8 cellular contexts compared by ENCODE assay signal in genomic region chr6:63573140-63573898, GRCh38. TPM values are rescaled to one million over a fixed set of nuclear protein-coding genes. Genes with fewer than 3 reads are reported as not detected.
A peak's percentile ranks its signal among the peaks of the same experiment; 100 is the strongest.
DNase-seq lines count a peak whose midpoint lies in the region; ATAC-seq and TF ChIP-seq lines count a peak whose summit lies in the region.

No MANE protein-coding gene starts in this region.

- peaks cover 31% of the 10 kb centered on the region for H3K27me3 ChIP-seq in endodermal cell (ENCODE audit: control insufficient read depth, insufficient read depth, low read length, poor library complexity, severe bottlenecking)

- peak overlapping the region; percentile 96 for H3K9ac ChIP-seq in endodermal cell (ENCODE audit: extremely low read depth, low read length, poor library complexity, severe bottlenecking)

- peaks cover 21% of the 10 kb centered on the region for H3K4me1 Mint-ChIP-seq in endodermal cell
- H3K4me1 Mint-ChIP-seq in mesothelial cell of epicardium = peaks cover 38% of the 10 kb centered on the region

- H3K36me3 ChIP-seq in endodermal cell (ENCODE audit: control insufficient read depth, insufficient read depth, low read length) = peaks cover 21% of the 10 kb centered on the region

- H3K4me3 Mint-ChIP-seq in endodermal cell (peak overlapping the region; percentile 87), mesothelial cell of epicardium (peak overlapping the region; percentile 81)

- H3K36me3 Mint-ChIP-seq in endodermal cell (ENCODE audit: low read depth) (peaks cover 15% of the 10 kb centered on the region), mesothelial cell of epicardium (peaks cover 7% of the 10 kb centered on the region)

- H3K27me3 Mint-ChIP-seq in endodermal cell (ENCODE audit: insufficient read depth) (peaks cover 35% of the 10 kb centered on the region), mesothelial cell of epicardium (ENCODE audit: low read depth) (no peaks in the 10 kb centered on the region)

- ATAC-seq in GM19324 (IDR thresholded peaks at IDR 0.05; ENCODE audit: low FRiP score, unreplicated experiment) (peak; percentile 65), HG03460 (IDR thresholded peaks at IDR 0.05; ENCODE audit: unreplicated experiment) (peak; percentile 40)

- no peaks in the 10 kb centered on the region for H3K9me3 ChIP-seq in endodermal cell (ENCODE audit: control insufficient read depth, low read length)

- DNase-seq in CD1c-positive myeloid dendritic cell (ENCODE audit: extremely low spot score) (peak; percentile 80), NCI-H748 treated with DMSO at 0.1 percent for 48 hours (lab: John Stamatoyannopoulos, UW) (peak; percentile 91), endodermal cell (peak; percentile 96), mesothelial cell of epicardium (ENCODE audit: low spot score in 2 of 2, unreplicated experiment in 2 of 2) (peak; percentile 49 to 78)
- peak; percentile 14 for DNase-seq in activated CD8-positive, alpha-beta memory T cell treated with anti-CD3 and anti-CD28 coated beads, Interleukin-2, amount 50 U/mL, for 1 hour (ENCODE audit: extremely low read depth)
- peak; percentile 50 to 51 for DNase-seq in stimulated activated CD8-positive, alpha-beta memory T cell treated with anti-CD3 and anti-CD28 coated beads, Interleukin-2, amount 100 ng/mL, for 48 hours (ENCODE audit: low read depth in 2 of 2)

- peak overlapping the region; percentile 96 for H3K27ac Mint-ChIP-seq in endodermal cell
- peak overlapping the region; percentile 97 for H3K27ac Mint-ChIP-seq in mesothelial cell of epicardium

- H3K9me3 Mint-ChIP-seq in endodermal cell (no peaks in the 10 kb centered on the region), mesothelial cell of epicardium (no peaks in the 10 kb centered on the region)

- peak overlapping the region; percentile 91 for H3K4me3 ChIP-seq in endodermal cell (ENCODE audit: low read length)

- no peaks in the 10 kb centered on the region for H3K4me1 ChIP-seq in endodermal cell (ENCODE audit: control insufficient read depth, insufficient read depth, low read length)

- no peak for TF ChIP-seq CTCF in endodermal cell (conservative IDR thresholded peaks at IDR 0.05)
- no peak for TF ChIP-seq CTCF in mesothelial cell of epicardium (IDR thresholded peaks at IDR 0.05; ENCODE audit: unreplicated experiment)

- whole genome bisulfite sequencing in endodermal cell (ENCODE audit: insufficient coverage in 1 of 2, insufficient read length in 1 of 2), 2 experiments = 0 to 1% methylated on average over 23 to 79 of the region's 79 CpGs

- H3K27ac ChIP-seq in endodermal cell (ENCODE audit: low read depth, low read length) = peak overlapping the region; percentile 93

RNA-seq across cellular contexts. Expression of gene PTP4A1, which starts 1.0 kb away (rescaled TPM):
- total RNA-seq in endodermal cell (10 to 100 TPM; 37.2 to 42.6 TPM), mesothelial cell of epicardium (47.0 to 51.5 TPM (median 51.1 TPM) in 3 replicates)
- 79.9 TPM for polyA plus RNA-seq in endodermal cell (2013, experiment 1 of 2)
- polyA plus RNA-seq in endodermal cell (2013, experiment 2 of 2) = 78.4 TPM

Comparison
In these comparisons a context has a peak if more than half of its experiments do, and no peak if none do; other contexts are left out.
1. Peak in every context shown above with its lines: DNase-seq, ATAC-seq, H3K4me3 ChIP-seq and H3K27ac ChIP-seq.
2. DNase-seq: peak in every context shown above with its lines; median percentile 96 in endodermal cell; 91 in NCI-H748 treated with DMSO at 0.1 percent for 48 hours; 80 in CD1c-positive myeloid dendritic cell; 64 in mesothelial cell of epicardium; 50 in stimulated activated CD8-positive, alpha-beta memory T cell treated with anti-CD3 and anti-CD28 coated beads, Interleukin-2, amount 100 ng/mL, for 48 hours; 14 in activated CD8-positive, alpha-beta memory T cell treated with anti-CD3 and anti-CD28 coated beads, Interleukin-2, amount 50 U/mL, for 1 hour.